18 cellular contexts compared by ENCODE assay signal in the genomic region with DNA sequence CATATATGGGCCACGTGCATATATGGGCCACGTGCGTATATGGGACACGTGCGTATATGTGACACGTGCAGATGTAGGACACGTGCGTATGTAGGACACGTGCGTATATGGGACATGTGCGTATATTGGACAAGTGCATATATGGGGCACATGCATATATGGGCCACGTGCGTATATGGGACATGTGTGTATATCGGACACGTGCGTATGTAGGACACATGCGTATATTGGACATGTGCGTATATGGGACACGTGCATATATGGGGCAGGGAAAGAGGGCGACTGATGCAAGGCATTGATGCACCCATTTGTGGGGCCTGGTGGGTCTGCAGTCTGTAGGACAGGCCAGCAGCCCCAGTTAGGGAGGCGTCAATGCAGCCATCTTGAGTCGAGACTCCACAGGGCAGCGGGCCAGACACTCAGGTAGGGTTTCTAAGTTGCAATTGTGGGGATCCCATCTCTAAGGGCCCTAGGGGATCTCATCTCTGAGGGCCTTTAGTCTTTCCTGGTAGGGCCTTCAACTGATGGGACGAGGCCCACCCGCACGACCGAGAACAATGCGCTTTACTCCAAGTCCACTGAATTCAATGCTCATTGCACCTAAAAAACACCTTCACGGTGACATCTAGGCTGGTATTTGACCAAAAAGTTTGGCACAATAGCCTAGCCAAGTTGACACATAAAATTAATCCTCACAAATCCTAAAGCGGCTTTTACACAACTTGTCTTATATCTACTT.
A peak's percentile ranks its signal among the peaks of the same experiment; 100 is the strongest.
DNase-seq lines count a peak whose midpoint lies in the region; ATAC-seq, FAIRE-seq and TF ChIP-seq lines count a peak whose summit lies in the region.
"Had no signal": no experiment of that assay in that cellular context is flagged by ENCODE, and none has a peak within 500 bp of the region (broad histone marks: within the 10 kb centered on the region; RNA-seq: fewer than 3 reads in every experiment).

No MANE protein-coding gene starts in this region.

- intact Hi-C loops in K562 (cut with micrococcal nuclease) (no loop called here), MCF 10A (cut with micrococcal nuclease) (no loop called here)
- intact Hi-C loops in CD4-positive, alpha-beta T cell (cut with DNase I, micrococcal nuclease): no loop called here

- no peaks in the 10 kb centered on the region for H3K79me2 ChIP-seq in K562 (ENCODE audit: control insufficient read depth, insufficient read depth, low read length)

- no peak for TF ChIP-seq RAD21 in K562 (CRISPR knock-in tag; conservative IDR thresholded peaks at IDR 0.05 in 1 of 2, IDR thresholded peaks at IDR 0.05 in 1 of 2)

- no peaks in the 10 kb centered on the region for H3K4me1 ChIP-seq in K562 (replicated peaks in 1 of 2; ENCODE audit: control insufficient read depth in 2 of 2, insufficient read depth in 2 of 2, low read length in 2 of 2)
- H3K4me1 ChIP-seq: BE2C, Caco-2 had no signal

- no peak for TF ChIP-seq CTCF in K562 (IDR thresholded peaks at IDR 0.05 in 2 of 3, conservative IDR thresholded peaks at IDR 0.05 in 1 of 3; ENCODE audit: insufficient read depth in 2 of 3, low read depth in 1 of 3, low read length in 3 of 3)
- TF ChIP-seq CTCF in osteocyte (IDR thresholded peaks at IDR 0.05): no peak
- no peak for TF ChIP-seq CTCF in MCF 10A (IDR thresholded peaks at IDR 0.05; ENCODE audit: unreplicated experiment)
- no peak for TF ChIP-seq CTCF in CD4-positive, alpha-beta T cell (IDR thresholded peaks at IDR 0.05)

- H3K9me3 Mint-ChIP-seq in osteocyte (ENCODE audit: unreplicated experiment) (no peaks in the 10 kb centered on the region), MCF 10A (ENCODE audit: unreplicated experiment) (peaks cover 1% of the 10 kb centered on the region)
- H3K9me3 Mint-ChIP-seq in CD4-positive, alpha-beta T cell: no peaks in the 10 kb centered on the region
- H3K9me3 Mint-ChIP-seq: CD4-positive, CD25-positive, alpha-beta regulatory T cell had no signal

- POLR2A ChIA-PET in K562 (lab: Yijun Ruan, JAX): no interaction called here
- POLR2A ChIA-PET in MCF 10A (lab: Yijun Ruan, JAX): no interaction called here
- POLR2A ChIA-PET in CD4-positive, alpha-beta T cell (lab: Charles Lee): no interaction called here

- H3K9me3 ChIP-seq in K562 (replicated peaks; ENCODE audit: control insufficient read depth, insufficient read depth, low read depth, low read length): no peaks in the 10 kb centered on the region
- no peaks in the 10 kb centered on the region for H3K9me3 ChIP-seq in CD4-positive, alpha-beta T cell (ENCODE audit: control insufficient read depth, low read length)
- H3K9me3 ChIP-seq: BE2C, Caco-2 had no signal

- peak; percentile 77 for FAIRE-seq in HTR-8/SVneo (lab: Jason Lieb, UNC)
- FAIRE-seq in K562 (lab: Jason Lieb, UNC): no peak
- FAIRE-seq: A204.1, G401.6 had no signal

- CTCF ChIA-PET in K562 (lab: Yijun Ruan, JAX; ENCODE audit: low intra/inter-chr PET ratio) (no interaction called here), MCF 10A (lab: Yijun Ruan, JAX) (interaction anchor here (0.6 to 0.7 kb wide), 2 partner anchors 50 to 138 kb away, joined by 3 read pairs; no protein-coding TSS in a partner anchor)
- CTCF ChIA-PET in CD4-positive, alpha-beta T cell (lab: Charles Lee): no interaction called here

- no peak for TF ChIP-seq POLR2A in K562 (conservative IDR thresholded peaks at IDR 0.05)

- H3K9ac ChIP-seq in K562 (ENCODE audit: insufficient read depth in 1 of 2, low read depth in 2 of 2, low read length in 2 of 2): no peak overlapping the region
- H3K9ac ChIP-seq: KMS-11 had no signal

- no peak overlapping the region for H2AFZ ChIP-seq in K562 (ENCODE audit: low read depth, low read length)

- in situ Hi-C loops in K562 (cut with MboI): no loop called here

- H3K36me3 Mint-ChIP-seq in osteocyte (ENCODE audit: unreplicated experiment) (no peaks in the 10 kb centered on the region), MCF 10A (ENCODE audit: insufficient read depth, unreplicated experiment) (no peaks in the 10 kb centered on the region)
- H3K36me3 Mint-ChIP-seq in CD4-positive, alpha-beta T cell (ENCODE audit: low read depth): no peaks in the 10 kb centered on the region
- H3K36me3 Mint-ChIP-seq: CD4-positive, CD25-positive, alpha-beta regulatory T cell had no signal

- H3K4me3 Mint-ChIP-seq in osteocyte (ENCODE audit: unreplicated experiment) (no peak overlapping the region), MCF 10A (ENCODE audit: unreplicated experiment) (no peak overlapping the region)
- no peak overlapping the region for H3K4me3 Mint-ChIP-seq in CD4-positive, alpha-beta T cell
- H3K4me3 Mint-ChIP-seq: CD4-positive, CD25-positive, alpha-beta regulatory T cell had no signal

- H3K4me2 ChIP-seq in K562 (ENCODE audit: insufficient read depth, low read length): no peak overlapping the region
- H3K4me2 ChIP-seq: KMS-11 had no signal

- no peaks in the 10 kb centered on the region for H4K20me1 ChIP-seq in K562 (replicated peaks; ENCODE audit: control insufficient read depth, insufficient read depth, low read length)

- H3K27ac Mint-ChIP-seq in osteocyte (ENCODE audit: unreplicated experiment) (no peak overlapping the region), MCF 10A (ENCODE audit: low read depth, unreplicated experiment) (no peak overlapping the region)
- H3K27ac Mint-ChIP-seq in CD4-positive, alpha-beta T cell: no peak overlapping the region
- H3K27ac Mint-ChIP-seq: CD4-positive, CD25-positive, alpha-beta regulatory T cell had no signal

- no peak for ATAC-seq in K562
- ATAC-seq in CD4-positive, alpha-beta T cell (ENCODE audit: poor library complexity): no peak
- ATAC-seq: HCT116 had no signal

- no peak for TF ChIP-seq EP300 in K562 (IDR thresholded peaks at IDR 0.05; ENCODE audit: low read length)

- no peaks in the 10 kb centered on the region for H3K36me3 ChIP-seq in K562 (ENCODE audit: control insufficient read depth, insufficient read depth, low read length)
- H3K36me3 ChIP-seq: BE2C had no signal

- peaks cover 53% of the 10 kb centered on the region for H3K27me3 Mint-ChIP-seq in osteocyte (ENCODE audit: unreplicated experiment)
- no peaks in the 10 kb centered on the region for H3K27me3 Mint-ChIP-seq in MCF 10A (ENCODE audit: insufficient read depth, unreplicated experiment)
- peaks cover 42% of the 10 kb centered on the region for H3K27me3 Mint-ChIP-seq in CD4-positive, alpha-beta T cell
- H3K27me3 Mint-ChIP-seq: CD4-positive, CD25-positive, alpha-beta regulatory T cell had no signal

- H3K27me3 ChIP-seq in K562 (ENCODE audit: control insufficient read depth in 2 of 2, insufficient read depth in 2 of 2, low read length in 2 of 2): peaks cover 0 to 9% of the 10 kb centered on the region in 2 experiments; a peak in 3 of 5 replicates
- peaks cover 4% of the 10 kb centered on the region for H3K27me3 ChIP-seq in CD4-positive, alpha-beta T cell (ENCODE audit: control insufficient read depth, insufficient read depth, low read length)
- H3K27me3 ChIP-seq: BE2C had no signal

- H3K9me1 ChIP-seq in K562 (ENCODE audit: control insufficient read depth, insufficient read depth, low read length): no peaks in the 10 kb centered on the region

- no peak overlapping the region for H3K4me3 ChIP-seq in K562

- BruUV-seq in K562 (replicated peaks; lab: Mats Ljungman, UMichigan): no TSS peak
- BruUV-seq in MCF 10A (replicated peaks; lab: Mats Ljungman, UMichigan): no TSS peak

- no peaks in the 10 kb centered on the region for H3K4me1 Mint-ChIP-seq in osteocyte (ENCODE audit: unreplicated experiment)
- peaks cover 17% of the 10 kb centered on the region for H3K4me1 Mint-ChIP-seq in MCF 10A (ENCODE audit: insufficient read depth, unreplicated experiment)
- H3K4me1 Mint-ChIP-seq in CD4-positive, alpha-beta T cell (ENCODE audit: low read depth): peaks cover 11% of the 10 kb centered on the region

- 35% methylated on average over 30 of the region's 30 CpGs for WGBS in K562 (ENCODE audit: insufficient coverage, low coverage, missing lambda C conversion rate)

- no peak overlapping the region for H3K27ac ChIP-seq in K562 (ENCODE audit: extremely low read depth, low read depth, low read length)
- H3K27ac ChIP-seq in CD4-positive, alpha-beta T cell (ENCODE audit: low read depth, low read length): no peak overlapping the region
- H3K27ac ChIP-seq: HL-60, KMS-11 had no signal

- DNase-seq in HTR-8/SVneo (ENCODE audit: insufficient read length, low spot score): no peak
- no peak for DNase-seq in K562 (ENCODE audit: extremely low read depth in 1 of 4, low spot score in 3 of 4)
- DNase-seq in osteocyte (ENCODE audit: extremely low spot score, unreplicated experiment): peak; percentile 71
- no peak for DNase-seq in NCI-H446 (lab: John Stamatoyannopoulos, UW)
- DNase-seq in MCF 10A (ENCODE audit: unreplicated experiment): no peak
- no peak for DNase-seq in CD4-positive, alpha-beta T cell
- DNase-seq: ACHN; BE2C; C1 segment of cervical spinal cord; Caco-2; CD4-positive, CD25-positive, alpha-beta regulatory T cell; GOT3; H7 had no signal

TF ChIP-seq in K562, 482 proteins besides CTCF, POLR2A, EP300 and RAD21:
- TF ChIP-seq ZHX1 (conservative IDR thresholded peaks at IDR 0.05; ENCODE audit: low read length): no peak
- peak; percentile 81 for TF ChIP-seq ZNF134 (CRISPR knock-in tag; conservative IDR thresholded peaks at IDR 0.05)
TF ChIP-seq in K562: peak in this region for 1.
